8 cellular contexts compared by ENCODE assay signal in genomic region chrX:139933904-139934303, GRCh38. TPM values are rescaled to one million over a fixed set of nuclear protein-coding genes. Genes with fewer than 3 reads are reported as not detected.
DNase-seq lines count a peak whose midpoint lies in the region; ATAC-seq, FAIRE-seq and TF ChIP-seq lines count a peak whose summit lies in the region.

No MANE protein-coding gene starts in this region.

- BruUV-seq in PC-3 (replicated peaks; lab: Mats Ljungman, UMichigan): TSS peak; percentile 78

- H3K27me3 Mint-ChIP-seq in CD8-positive, alpha-beta T cell (ENCODE audit: low read depth): no peaks in the 10 kb centered on the region
- H3K27me3 Mint-ChIP-seq in osteocyte (ENCODE audit: unreplicated experiment): no peaks in the 10 kb centered on the region

- no peaks in the 10 kb centered on the region for H3K9me2 ChIP-seq in PC-3 (replicated peaks; ENCODE audit: low read length)

- H4K20me1 ChIP-seq in PC-3 (ENCODE audit: low read length): no peaks in the 10 kb centered on the region

- no peaks in the 10 kb centered on the region for H3K9me3 ChIP-seq in CD8-positive, alpha-beta T cell (ENCODE audit: low read length)
- no peaks in the 10 kb centered on the region for H3K9me3 ChIP-seq in PC-3 (ENCODE audit: low read length)
- H3K9me3 ChIP-seq in endocrine pancreas (ENCODE audit: control insufficient read depth, low read length): no peaks in the 10 kb centered on the region

- H3K4me1 ChIP-seq in CD8-positive, alpha-beta T cell (ENCODE audit: insufficient read depth, low read length): peaks cover 10% of the 10 kb centered on the region
- H3K4me1 ChIP-seq in PC-3 (ENCODE audit: insufficient read depth, low read length) (peaks cover 15% of the 10 kb centered on the region), endocrine pancreas (ENCODE audit: control insufficient read depth, insufficient read depth, low read length) (no peaks in the 10 kb centered on the region)

- no peak overlapping the region for H3K27ac ChIP-seq in CD8-positive, alpha-beta T cell (ENCODE audit: low read depth, low read length)
- peak overlapping the region; percentile 82 for H3K27ac ChIP-seq in PC-3 (ENCODE audit: low read length)

- no peak for TF ChIP-seq CTCF in CD8-positive, alpha-beta T cell (IDR thresholded peaks at IDR 0.05)
- TF ChIP-seq CTCF in PC-3 (conservative IDR thresholded peaks at IDR 0.05; ENCODE audit: low read depth, low read length) (no peak), osteocyte (IDR thresholded peaks at IDR 0.05) (no peak)

- peak overlapping the region; percentile 92 for H3K4me3 Mint-ChIP-seq in CD8-positive, alpha-beta T cell
- peak overlapping the region; percentile 81 for H3K4me3 Mint-ChIP-seq in osteocyte (ENCODE audit: unreplicated experiment)

- no peaks in the 10 kb centered on the region for H3K9me3 Mint-ChIP-seq in CD8-positive, alpha-beta T cell
- peaks cover 6% of the 10 kb centered on the region for H3K9me3 Mint-ChIP-seq in osteocyte (ENCODE audit: unreplicated experiment)

- DNase-seq in CD8-positive, alpha-beta T cell: no peak
- DNase-seq in PC-3 (no peak), osteocyte (ENCODE audit: extremely low spot score, unreplicated experiment) (no peak), NCI-H1105 (lab: John Stamatoyannopoulos, UW) (no peak), hepatic stellate cell (ENCODE audit: low spot score) (no peak), GM12892 (ENCODE audit: insufficient read length) (no peak)

- peak overlapping the region; percentile 100 for H2AFZ ChIP-seq in PC-3 (ENCODE audit: low read length)

- no peaks in the 10 kb centered on the region for H3K27me3 ChIP-seq in CD8-positive, alpha-beta T cell (ENCODE audit: insufficient read depth, low read length)
- H3K27me3 ChIP-seq in PC-3 (ENCODE audit: low read length): no peaks in the 10 kb centered on the region
- H3K27me3 ChIP-seq in endocrine pancreas (ENCODE audit: control insufficient read depth, insufficient read depth, low read length): no peaks in the 10 kb centered on the region

- peak overlapping the region; percentile 98 for H3K4me2 ChIP-seq in PC-3 (ENCODE audit: low read length)

- H3K4me3 ChIP-seq in CD8-positive, alpha-beta T cell (ENCODE audit: low read depth, low read length): no peak overlapping the region
- peak overlapping the region; percentile 89 for H3K4me3 ChIP-seq in PC-3 (ENCODE audit: low read length)
- H3K4me3 ChIP-seq in endocrine pancreas (ENCODE audit: control insufficient read depth, insufficient read depth, low read length): no peak overlapping the region

- H3K27ac Mint-ChIP-seq in CD8-positive, alpha-beta T cell: peak overlapping the region; percentile 98
- H3K27ac Mint-ChIP-seq in osteocyte (ENCODE audit: unreplicated experiment): peak overlapping the region; percentile 83

- no peak for FAIRE-seq in GM12892 (lab: Jason Lieb, UNC)

- POLR2A ChIA-PET in CD8-positive, alpha-beta T cell (lab: Charles Lee): no interaction called here
- POLR2A ChIA-PET in PC-3 (lab: Charles Lee; ENCODE audit: unreplicated experiment): no interaction called here

- H3K79me2 ChIP-seq in PC-3 (ENCODE audit: low read length): peaks cover 30% of the 10 kb centered on the region

- peaks cover 21% of the 10 kb centered on the region for H3K4me1 Mint-ChIP-seq in CD8-positive, alpha-beta T cell (ENCODE audit: low read depth)
- H3K4me1 Mint-ChIP-seq in osteocyte (ENCODE audit: unreplicated experiment): peaks cover 23% of the 10 kb centered on the region

- H3K9ac ChIP-seq in PC-3 (ENCODE audit: low read length) (peak overlapping the region; percentile 90), endocrine pancreas (ENCODE audit: control insufficient read depth, insufficient read depth, low read length) (peak overlapping the region; percentile 41)

- TF ChIP-seq POLR2A in GM12892 (IDR thresholded peaks at IDR 0.05; ENCODE audit: low read depth, low read length): no peak

- H3K36me3 Mint-ChIP-seq in CD8-positive, alpha-beta T cell: peaks cover 2% of the 10 kb centered on the region
- H3K36me3 Mint-ChIP-seq in osteocyte (ENCODE audit: unreplicated experiment): no peaks in the 10 kb centered on the region

- ATAC-seq in CD8-positive, alpha-beta T cell: no peak
- ATAC-seq in PC-3 (no peak), HG03469 (IDR thresholded peaks at IDR 0.05; ENCODE audit: unreplicated experiment) (no peak)

- intact Hi-C loops in CD8-positive, alpha-beta T cell (cut with DNase I, micrococcal nuclease): loop anchor here in 1 of 2 experiments (5.0 kb wide), 1 partner anchor 117 kb away; no protein-coding TSS in a partner anchor
- intact Hi-C loops in PC-3 (cut with micrococcal nuclease): loop anchor here (2.0 kb wide), 1 partner anchor 101 kb away; no protein-coding TSS in a partner anchor

- H3K36me3 ChIP-seq in CD8-positive, alpha-beta T cell (ENCODE audit: insufficient read depth, low read length): no peaks in the 10 kb centered on the region
- H3K36me3 ChIP-seq in PC-3 (ENCODE audit: low read depth, low read length) (no peaks in the 10 kb centered on the region), endocrine pancreas (ENCODE audit: control insufficient read depth, insufficient read depth, low read length) (no peaks in the 10 kb centered on the region)

- H3F3A ChIP-seq in PC-3 (ENCODE audit: low read length, unreplicated experiment): no peaks in the 10 kb centered on the region

- CTCF ChIA-PET in CD8-positive, alpha-beta T cell (lab: Charles Lee): no interaction called here
- CTCF ChIA-PET in PC-3 (lab: Charles Lee): no interaction called here

RNA-seq across cellular contexts. Expression of gene ATP11C, which starts 1.1 kb away (rescaled TPM):
- total RNA-seq in CD8-positive, alpha-beta T cell: 10 to 100 TPM; 14.7 to 18.4 TPM
- 25.8 and 34.8 TPM in 2 replicates for total RNA-seq in PC-3 (2014; rRNA removed)
- total RNA-seq in osteocyte: 24.1 and 26.2 TPM in 2 replicates
- 21.4 TPM for polyA plus RNA-seq in GM12892 (2012; ENCODE audit: missing spikeins)

RNA-seq across cellular contexts. Expression of gene CXorf66, which starts 31.4 kb away (rescaled TPM):
- total RNA-seq in CD8-positive, alpha-beta T cell: not detected
- total RNA-seq in PC-3 (2014; rRNA removed): not detected in 2 replicates
- not detected in 2 replicates for total RNA-seq in osteocyte
- not detected for polyA plus RNA-seq in GM12892 (2012; ENCODE audit: missing spikeins)
